ENCODE assay signal across 17 cellular contexts in genomic region chr5:26339576-26339975, GRCh38.
"Had no signal": no experiment of that assay in that cellular context is flagged by ENCODE, and none has a peak within 500 bp of the region (broad histone marks: within the 10 kb centered on the region; RNA-seq: fewer than 3 reads in every experiment).

No MANE protein-coding gene starts in this region.

- FAIRE-seq: bronchial epithelial cell, endothelial cell of umbilical vein, pancreas had no signal

- DNase-seq: activated CD4-positive, alpha-beta memory T cell treated with anti-CD3 and anti-CD28 coated beads for 36 hours; activated CD4-positive, alpha-beta T cell treated with anti-CD3 and anti-CD28 coated beads for 36 hours; activated T-cell treated with anti-CD3 and anti-CD28 coated beads for 4 hours; effector CD4-positive, alpha-beta T cell; heart left ventricle; kidney; natural killer cell; pancreas; stimulated activated CD4-positive, alpha-beta T cell treated with anti-CD3 and anti-CD28 coated beads, Interleukin-4, amount 100 ng/mL, for 1 hour; stimulated activated naive CD8-positive, alpha-beta T cell treated with anti-CD3 and anti-CD28 coated beads, Interleukin-15, amount 100 ng/mL, for 72 hours; trophoblast cell had no signal

- ATAC-seq: activated CD4-positive, alpha-beta T cell treated with anti-CD3 and anti-CD28 coated beads for 36 hours; gastroesophageal sphincter; heart left ventricle; left lobe of liver; natural killer cell; pancreas; sciatic nerve; stimulated activated naive CD8-positive, alpha-beta T cell treated with anti-CD3 and anti-CD28 coated beads, Interleukin-15, amount 100 ng/mL, for 72 hours; WTC11 had no signal
